ENCODE assay signal across 12 cellular contexts in genomic region chr9:95103385-95104087, GRCh38.
DNase-seq lines count a peak whose midpoint lies in the region; ATAC-seq and TF ChIP-seq lines count a peak whose summit lies in the region.
"Had no signal": no experiment of that assay in that cellular context is flagged by ENCODE, and none has a peak within 500 bp of the region (broad histone marks: within the 10 kb centered on the region; RNA-seq: fewer than 3 reads in every experiment).

No MANE protein-coding gene starts in this region.

- H3K4me1 Mint-ChIP-seq in endothelial cell (ENCODE audit: unreplicated experiment) (no peaks in the 10 kb centered on the region), memory B cell (no peaks in the 10 kb centered on the region)

- H3K27ac Mint-ChIP-seq in endothelial cell (ENCODE audit: unreplicated experiment) (no peak overlapping the region), memory B cell (peak overlapping the region; percentile 5)

- H3K4me3 ChIP-seq in breast epithelium = no peak overlapping the region
- H3K4me3 ChIP-seq: testis had no signal

- TF ChIP-seq CTCF in endothelial cell (IDR thresholded peaks at IDR 0.05; ENCODE audit: unreplicated experiment) (no peak), breast epithelium (IDR thresholded peaks at IDR 0.05) (no peak)

- peak; percentile 45 for ATAC-seq in Right ventricle myocardium inferior
- ATAC-seq in memory B cell (ENCODE audit: low read depth) = no peak

- intact Hi-C loops in Right ventricle myocardium inferior (cut with DNase I) (no loop called here), cardiac septum (cut with DNase I) (no loop called here), breast epithelium (cut with DNase I; ENCODE audit: low total_unique reads) (no loop called here)

- in situ Hi-C loops in KBM-7 (cut with MboI; ENCODE audit: low pct_unique_long_range_greater_than_20kb, low sequenced_read_pairs) = no loop called here

- H3K27ac ChIP-seq in breast epithelium = no peak overlapping the region
- H3K27ac ChIP-seq: testis had no signal

- H3K9me3 Mint-ChIP-seq in endothelial cell (ENCODE audit: unreplicated experiment) = no peaks in the 10 kb centered on the region
- H3K9me3 Mint-ChIP-seq in memory B cell = no peaks in the 10 kb centered on the region

- H3K36me3 Mint-ChIP-seq in endothelial cell (ENCODE audit: low read depth, unreplicated experiment) (peaks cover 4% of the 10 kb centered on the region), memory B cell (peaks cover 8% of the 10 kb centered on the region)

- H3K9me3 ChIP-seq in breast epithelium = no peaks in the 10 kb centered on the region
- H3K9me3 ChIP-seq: testis had no signal

- no peaks in the 10 kb centered on the region for H3K4me1 ChIP-seq in breast epithelium

- no peaks in the 10 kb centered on the region for H3K27me3 Mint-ChIP-seq in endothelial cell (ENCODE audit: unreplicated experiment)
- H3K27me3 Mint-ChIP-seq in memory B cell = no peaks in the 10 kb centered on the region

- no peaks in the 10 kb centered on the region for H3K36me3 ChIP-seq in breast epithelium

- DNase-seq in Right ventricle myocardium inferior (ENCODE audit: missing footprints) (no peak), cardiac septum (ENCODE audit: low spot score) (no peak), endothelial cell (ENCODE audit: low spot score) (peak; percentile 23), memory B cell (ENCODE audit: low spot score in 2 of 2) (no peak), KBM-7 (no peak), breast epithelium (ENCODE audit: low spot score in 2 of 2) (no peak), SIG-M5 (lab: John Stamatoyannopoulos, UW) (no peak)
- DNase-seq in stimulated activated CD4-positive, alpha-beta T cell treated with anti-CD3 and anti-CD28 coated beads, Interleukin-15, amount 100 ng/mL, for 24 hours = no peak
- DNase-seq: AML-193, NCI-H1048, OCI-M1, testis had no signal

- H3K4me3 Mint-ChIP-seq in endothelial cell (ENCODE audit: unreplicated experiment) = no peak overlapping the region
- H3K4me3 Mint-ChIP-seq in memory B cell = no peak overlapping the region

- H3K27me3 ChIP-seq in breast epithelium = no peaks in the 10 kb centered on the region
- H3K27me3 ChIP-seq: testis had no signal

- TF ChIP-seq POLR2A in breast epithelium (IDR thresholded peaks at IDR 0.05) = no peak
